ENCODE assay signal across 8 cellular contexts in the genomic region with DNA sequence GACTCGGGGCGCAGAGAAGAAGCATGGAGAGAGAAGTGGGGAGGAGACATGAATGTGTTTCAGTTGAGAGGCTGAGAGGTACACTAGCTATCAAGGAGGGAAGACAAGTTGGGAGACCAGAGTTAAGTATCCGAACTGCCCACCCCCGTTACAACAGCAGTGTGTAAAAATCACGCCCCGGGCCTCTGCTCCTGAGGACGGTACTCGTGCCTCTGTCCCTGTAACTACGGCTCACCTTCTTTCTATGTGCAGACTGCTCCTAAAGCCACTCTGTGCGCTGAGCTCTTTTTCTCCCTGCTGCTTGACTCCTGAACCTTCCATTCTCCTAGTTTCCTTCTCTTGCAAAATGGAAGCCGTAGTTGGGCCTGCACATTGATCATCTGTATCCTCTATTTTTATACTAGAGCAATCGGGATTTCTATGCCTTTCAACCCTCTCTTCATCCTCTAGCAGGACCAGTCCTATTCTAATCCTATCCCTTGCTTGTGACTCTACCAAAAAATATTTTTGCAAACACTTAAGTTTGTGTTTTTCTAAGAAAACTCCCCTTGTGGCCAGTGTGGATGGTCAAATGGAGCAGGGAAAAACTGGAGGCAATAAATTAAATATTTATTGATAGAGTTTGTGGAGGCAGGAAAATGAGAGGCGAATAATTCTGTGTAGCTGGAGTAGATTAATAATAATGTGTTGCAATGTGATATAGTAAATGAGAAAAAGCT.
DNase-seq lines count a peak whose midpoint lies in the region; ATAC-seq and TF ChIP-seq lines count a peak whose summit lies in the region.

No MANE protein-coding gene starts in this region.

- DNase-seq in AG08395 (ENCODE audit: low spot score) (peak; percentile 10), RPMI8226 (peak; percentile 5), epithelial cell of prostate (ENCODE audit: low read depth, low spot score) (no peak), COR-L47 (lab: John Stamatoyannopoulos, UW) (no peak), COLO668 (lab: John Stamatoyannopoulos, UW; ENCODE audit: unreplicated experiment) (no peak)

- no peaks in the 10 kb centered on the region for H3K36me3 ChIP-seq in neutrophil

- peak overlapping the region; percentile 92 to 99 for H3K4me3 ChIP-seq in neutrophil (ENCODE audit: low read depth in 1 of 2, low read length in 1 of 2)

- ATAC-seq in GM19035 (IDR thresholded peaks at IDR 0.05; ENCODE audit: unreplicated experiment): peak; percentile 0
- no peak for ATAC-seq in GM18868 (IDR thresholded peaks at IDR 0.05; ENCODE audit: unreplicated experiment)

- no peaks in the 10 kb centered on the region for H3K9me3 ChIP-seq in neutrophil

- peaks cover 25 to 30% of the 10 kb centered on the region in 2 experiments for H3K4me1 ChIP-seq in neutrophil (ENCODE audit: control insufficient read depth in 1 of 2, insufficient read depth in 1 of 2, low read depth in 1 of 2, low read length in 1 of 2)

- no peak for TF ChIP-seq CTCF in neutrophil (IDR thresholded peaks at IDR 0.05)

- H3K27me3 ChIP-seq in neutrophil: no peaks in the 10 kb centered on the region

- H3K27ac ChIP-seq in epithelial cell of prostate (peak overlapping the region; percentile 99), neutrophil (peak overlapping the region; percentile 91)

Comparison
In these comparisons a context has a peak if more than half of its experiments do, and no peak if none do; other contexts are left out.
1. DNase-seq: peak in AG08395 (single experiment) and RPMI8226 (single experiment); none in epithelial cell of prostate (single experiment), COR-L47 (single experiment) and COLO668 (single experiment).